In the genomic region with DNA sequence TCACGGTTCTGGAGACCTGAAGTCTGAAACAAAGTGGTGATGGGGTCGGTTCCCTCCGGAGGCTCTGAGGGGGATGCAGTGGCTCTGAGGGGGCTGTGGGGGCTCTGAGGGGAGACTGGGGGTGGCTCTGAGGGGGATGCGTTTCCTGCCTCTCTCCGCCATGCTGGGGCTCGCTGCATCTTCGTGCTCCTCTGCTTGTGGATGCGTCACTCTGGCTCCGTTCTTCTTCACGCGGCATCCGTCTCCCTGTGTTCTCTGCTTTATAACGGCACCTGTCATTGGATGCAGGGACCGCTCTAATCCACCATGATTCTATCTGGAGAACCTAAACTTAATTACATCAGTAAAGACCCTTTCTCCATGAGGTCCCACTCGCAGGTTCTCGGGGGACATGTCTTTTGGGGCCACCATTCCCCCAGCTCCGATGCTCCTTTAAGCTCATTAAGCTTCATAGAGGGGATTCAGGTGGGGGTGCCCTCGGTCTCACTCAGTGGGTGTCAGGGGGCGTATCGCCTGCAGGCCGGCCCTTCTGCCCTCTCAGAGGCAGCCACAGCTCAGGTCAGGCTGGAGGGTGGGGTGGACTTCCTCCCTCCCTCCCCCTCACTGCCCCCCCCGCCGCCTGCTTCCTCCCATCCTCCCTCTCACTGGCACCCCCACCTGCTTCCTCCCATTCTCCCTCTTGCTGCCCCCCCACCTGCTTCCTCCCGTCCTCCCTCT, we compare ENCODE assay signal across 22 cellular contexts. TPM values are rescaled to one million over a fixed set of nuclear protein-coding genes. Genes with fewer than 3 reads are reported as not detected.
DNase-seq lines count a peak whose midpoint lies in the region; ATAC-seq and TF ChIP-seq lines count a peak whose summit lies in the region.
"Had no signal": no experiment of that assay in that cellular context is flagged by ENCODE, and none has a peak within 500 bp of the region (broad histone marks: within the 10 kb centered on the region; RNA-seq: fewer than 3 reads in every experiment).

No MANE protein-coding gene starts in this region.

- peak overlapping the region; percentile 37; the same call in 1 of the 2 replicates for H3K27ac ChIP-seq in BLaER1
- H3K27ac ChIP-seq in CD4-positive, alpha-beta T cell (ENCODE audit: low read depth, low read length), result no peak overlapping the region
- H3K27ac ChIP-seq in naive thymus-derived CD4-positive, alpha-beta T cell (ENCODE audit: low read depth, low read length), result no peak overlapping the region
- H3K27ac ChIP-seq: coronary artery, heart left ventricle, HL-60, upper lobe of right lung had no signal

- POLR2A ChIA-PET in CD4-positive, alpha-beta T cell (lab: Charles Lee), result no interaction called here
- POLR2A ChIA-PET in T-cell (lab: Charles Lee), result no interaction called here
- POLR2A ChIA-PET in naive thymus-derived CD4-positive, alpha-beta T cell (lab: Charles Lee), result no interaction called here

- H3K27me3 Mint-ChIP-seq in CD4-positive, alpha-beta T cell, result no peaks in the 10 kb centered on the region
- H3K27me3 Mint-ChIP-seq in T-cell, result no peaks in the 10 kb centered on the region
- H3K27me3 Mint-ChIP-seq in naive thymus-derived CD4-positive, alpha-beta T cell, result no peaks in the 10 kb centered on the region

- H3K4me2 ChIP-seq in BLaER1, result peak overlapping the region; percentile 98

- H3K4me1 Mint-ChIP-seq in CD4-positive, alpha-beta T cell (ENCODE audit: low read depth), result peaks cover 52% of the 10 kb centered on the region
- peaks cover 40 to 50% (median 48%) of the 10 kb centered on the region in 3 donors for H3K4me1 Mint-ChIP-seq in T-cell
- H3K4me1 Mint-ChIP-seq in naive thymus-derived CD4-positive, alpha-beta T cell, result peaks cover 16 to 56% (median 47%) of the 10 kb centered on the region in 7 donors

- H3K9ac ChIP-seq in BLaER1, result no peak overlapping the region

- no peaks in the 10 kb centered on the region for H3K27me3 ChIP-seq in BLaER1
- H3K27me3 ChIP-seq in CD4-positive, alpha-beta T cell (ENCODE audit: control insufficient read depth, insufficient read depth, low read length), result no peaks in the 10 kb centered on the region
- H3K27me3 ChIP-seq in naive thymus-derived CD4-positive, alpha-beta T cell (ENCODE audit: control insufficient read depth in 2 of 2, insufficient read depth in 2 of 2, low read length in 2 of 2), result no peaks in the 10 kb centered on the region
- H3K27me3 ChIP-seq: heart left ventricle, MG63, spleen, upper lobe of right lung had no signal

- intact Hi-C loops in CD4-positive, alpha-beta T cell (cut with DNase I, micrococcal nuclease), result loop anchor here (10.0 kb wide), 2 partner anchors 183 to 1323 kb away; partner anchors contain the start of genes DUSP28 (in 1 of the 2), ING5 (in 1 of the 2) and RNPEPL1 (in 1 of the 2)
- intact Hi-C loops in naive thymus-derived CD4-positive, alpha-beta T cell (cut with micrococcal nuclease), result loop anchor here (10.0 kb wide), 2 partner anchors 783 to 1323 kb away; partner anchors contain the start of genes DUSP28 (in 1 of the 2), MTERF4 (in 1 of the 2) and RNPEPL1 (in 1 of the 2)

- peaks cover 67% of the 10 kb centered on the region for H3K36me3 ChIP-seq in BLaER1
- H3K36me3 ChIP-seq in naive thymus-derived CD4-positive, alpha-beta T cell (ENCODE audit: control insufficient read depth in 2 of 3, insufficient read depth in 3 of 3, low read length in 3 of 3), result peaks cover 0 to 42% (median 0%) of the 10 kb centered on the region in 3 experiments
- H3K36me3 ChIP-seq: heart left ventricle, MG63, upper lobe of right lung had no signal

- H4K20me1 ChIP-seq in BLaER1, result peaks cover 64% of the 10 kb centered on the region

- DNase-seq in CD4-positive, alpha-beta T cell, result no peak
- DNase-seq in T-cell (peak in 1 of 34 experiments; percentile 28), OCI-M2 (lab: John Stamatoyannopoulos, UW; ENCODE audit: unreplicated experiment) (no peak), activated gamma-delta T cell treated with Interleukin-2 at 50 U/mL for 16 hours (no peak), HuH-7 (ENCODE audit: low spot score) (no peak)
- DNase-seq in naive thymus-derived CD4-positive, alpha-beta T cell, result no peak
- DNase-seq: AML-193; MG63; NCI-H1417 treated with DMSO at 0.1 percent for 48 hours; NCI-H2171; retina; SHP77 treated with DMSO at 0.1 percent for 48 hours; stimulated activated CD4-positive, alpha-beta T cell treated with anti-CD3 and anti-CD28 coated beads, Interleukin-4, amount 100 ng/mL, for 24 hours; T-helper 1 cell; upper lobe of right lung had no signal

- ATAC-seq in CD4-positive, alpha-beta T cell (ENCODE audit: poor library complexity), result peak; percentile 37
- ATAC-seq in T-cell (replicated peaks in 1 of 4), result peak in 2 of 4 experiments; percentile 35 to 52
- ATAC-seq in naive thymus-derived CD4-positive, alpha-beta T cell, result no peak
- ATAC-seq: heart left ventricle, mucosa of descending colon, upper lobe of right lung had no signal

- H3K4me1 ChIP-seq in BLaER1, result peaks cover 92% of the 10 kb centered on the region
- peaks cover 8% of the 10 kb centered on the region in 2 donors for H3K4me1 ChIP-seq in naive thymus-derived CD4-positive, alpha-beta T cell (ENCODE audit: control insufficient read depth in 2 of 2, insufficient read depth in 2 of 2, low read length in 2 of 2)
- H3K4me1 ChIP-seq: upper lobe of right lung had no signal

- no peak for TF ChIP-seq CTCF in CD4-positive, alpha-beta T cell (IDR thresholded peaks at IDR 0.05)

- H3K36me3 Mint-ChIP-seq in CD4-positive, alpha-beta T cell (ENCODE audit: low read depth), result peaks cover 50% of the 10 kb centered on the region
- peaks cover 28% of the 10 kb centered on the region for H3K36me3 Mint-ChIP-seq in T-cell
- peaks cover 0 to 38% (median 21%) of the 10 kb centered on the region in 5 donors for H3K36me3 Mint-ChIP-seq in naive thymus-derived CD4-positive, alpha-beta T cell

- peaks cover 11% of the 10 kb centered on the region for H3K9me3 ChIP-seq in BLaER1
- no peaks in the 10 kb centered on the region for H3K9me3 ChIP-seq in CD4-positive, alpha-beta T cell (ENCODE audit: control insufficient read depth, low read length)
- H3K9me3 ChIP-seq in naive thymus-derived CD4-positive, alpha-beta T cell (ENCODE audit: control insufficient read depth in 2 of 3, low read length in 3 of 3), result peaks cover 0 to 3% (median 0%) of the 10 kb centered on the region in 3 experiments
- H3K9me3 ChIP-seq: MG63, mucosa of descending colon, upper lobe of right lung had no signal

- CTCF ChIA-PET in CD4-positive, alpha-beta T cell (lab: Charles Lee), result no interaction called here
- CTCF ChIA-PET in T-cell (lab: Charles Lee), result interaction anchor here in 1 of 2 donors (0.6 kb wide), 1 partner anchor 194 kb away, joined by 4 read pairs; no protein-coding TSS in a partner anchor
- CTCF ChIA-PET in naive thymus-derived CD4-positive, alpha-beta T cell (lab: Charles Lee), result no interaction called here

- no peak overlapping the region for H3K4me3 Mint-ChIP-seq in CD4-positive, alpha-beta T cell
- peak overlapping the region in 1 of 3 donors; percentile 36 for H3K4me3 Mint-ChIP-seq in T-cell
- peak overlapping the region in 4 of 10 donors; percentile 7 to 74 (median 54) for H3K4me3 Mint-ChIP-seq in naive thymus-derived CD4-positive, alpha-beta T cell
- H3K4me3 Mint-ChIP-seq: activated T-helper 1 cell treated with anti-CD3 and anti-CD28 coated beads, Interleukin-12 subunit alpha, Interleukin-12 subunit beta, Interleukin-2, Interleukin-4 antibody, amounts not matched to agents 30 ng/mL and 10 ng/mL and 1 ng/mL, durations not matched to agents 14 hours and 24 hours and 36 hours had no signal

- H3K9me3 Mint-ChIP-seq in CD4-positive, alpha-beta T cell, result no peaks in the 10 kb centered on the region
- peaks cover 0 to 4% (median 0%) of the 10 kb centered on the region in 3 donors for H3K9me3 Mint-ChIP-seq in T-cell
- H3K9me3 Mint-ChIP-seq in naive thymus-derived CD4-positive, alpha-beta T cell, result no peaks in the 10 kb centered on the region

- no peak overlapping the region for H3K4me3 ChIP-seq in BLaER1
- no peak overlapping the region for H3K4me3 ChIP-seq in naive thymus-derived CD4-positive, alpha-beta T cell (ENCODE audit: low read length)
- H3K4me3 ChIP-seq: coronary artery, heart left ventricle, MG63, mucosa of descending colon, spleen, upper lobe of right lung had no signal

- peak overlapping the region; percentile 66 for H3K27ac Mint-ChIP-seq in CD4-positive, alpha-beta T cell
- peak overlapping the region; percentile 75 to 76 for H3K27ac Mint-ChIP-seq in T-cell
- H3K27ac Mint-ChIP-seq in naive thymus-derived CD4-positive, alpha-beta T cell, result peak overlapping the region in 7 of 9 donors; percentile 25 to 92 (median 79)
- H3K27ac Mint-ChIP-seq: activated T-helper 1 cell treated with anti-CD3 and anti-CD28 coated beads, Interleukin-12 subunit alpha, Interleukin-12 subunit beta, Interleukin-2, Interleukin-4 antibody, amounts not matched to agents 30 ng/mL and 10 ng/mL and 1 ng/mL, durations not matched to agents 14 hours and 24 hours and 36 hours had no signal

RNA-seq across cellular contexts. Expression of gene RTP5, which starts 18.4 kb away (rescaled TPM):
- total RNA-seq in CD4-positive, alpha-beta T cell, result under 1 TPM; 0.30 to 0.36 TPM
- 1 to 10 TPM in 4 of 5 donors, under 1 TPM in 1; 0.26 to 1.4 (median 1.3) TPM for total RNA-seq in T-cell
- under 1 TPM in 1 of 5 experiments, not detected in 4; 0.54 TPM for total RNA-seq in naive thymus-derived CD4-positive, alpha-beta T cell
- polyA plus RNA-seq in naive thymus-derived CD4-positive, alpha-beta T cell, result not detected
- total RNA-seq: activated T-helper 1 cell treated with anti-CD3 and anti-CD28 coated beads, Interleukin-12 subunit alpha, Interleukin-12 subunit beta, Interleukin-2, Interleukin-4 antibody, amounts not matched to agents 30 ng/mL and 10 ng/mL and 1 ng/mL, durations not matched to agents 14 hours and 24 hours and 36 hours; heart left ventricle; mucosa of descending colon; upper lobe of right lung had no signal
- polyA plus RNA-seq: heart left ventricle had no signal

RNA-seq across cellular contexts. Expression of gene PDCD1, which starts 29.3 kb away (rescaled TPM):
- total RNA-seq in CD4-positive, alpha-beta T cell, result 10 to 100 TPM in 1 of 2 experiments, 1 to 10 TPM in 1; 9.5 to 11.4 TPM
- total RNA-seq in T-cell, result 1 to 10 TPM; 1.3 to 6.8 (median 5.2) TPM
- 1 to 10 TPM in 2 of 5 experiments, under 1 TPM in 1, not detected in 2; 0.56 to 9.4 (median 1.1) TPM for total RNA-seq in naive thymus-derived CD4-positive, alpha-beta T cell
- polyA plus RNA-seq in naive thymus-derived CD4-positive, alpha-beta T cell, result under 1 TPM; 0.24 to 0.85 TPM
